ENCODE assay signal across 8 cellular contexts in genomic region chr5:40486437-40487270, GRCh38.
DNase-seq lines count a peak whose midpoint lies in the region; ATAC-seq lines count a peak whose summit lies in the region.

No MANE protein-coding gene starts in this region.

- peaks cover 65% of the 10 kb centered on the region for H3K4me1 Mint-ChIP-seq in activated naive CD8-positive, alpha-beta T cell (ENCODE audit: low read depth)

- no peaks in the 10 kb centered on the region for H3K9me3 Mint-ChIP-seq in activated naive CD8-positive, alpha-beta T cell (ENCODE audit: low read depth)

- H3K4me3 Mint-ChIP-seq in activated naive CD8-positive, alpha-beta T cell, result peak overlapping the region; percentile 44

- peaks cover 4% of the 10 kb centered on the region for H3K36me3 Mint-ChIP-seq in activated naive CD8-positive, alpha-beta T cell

- DNase-seq in SKM-1 treated with dmso at 0.1 percent for 144 hours (lab: John Stamatoyannopoulos, UW; ENCODE audit: unreplicated experiment), result peak; percentile 89
- DNase-seq in stimulated activated CD4-positive, alpha-beta T cell treated with anti-CD3 and anti-CD28 coated beads, Interleukin-15, amount 100 ng/mL, for 24 hours, result peak; percentile 70
- no peak for DNase-seq in NCI-H345 treated with DMSO at 0.1 percent for 48 hours (lab: John Stamatoyannopoulos, UW; ENCODE audit: unreplicated experiment)
- no peak for DNase-seq in NCI-H526 (lab: John Stamatoyannopoulos, UW)
- DNase-seq in left colon, result no peak

- peak overlapping the region; percentile 94 for H3K27ac Mint-ChIP-seq in activated naive CD8-positive, alpha-beta T cell

- H3K27me3 Mint-ChIP-seq in activated naive CD8-positive, alpha-beta T cell, result no peaks in the 10 kb centered on the region

- ATAC-seq in GM18870 (IDR thresholded peaks at IDR 0.05; ENCODE audit: unreplicated experiment) (peak; percentile 38), HG03060 (IDR thresholded peaks at IDR 0.05; ENCODE audit: low read depth, unreplicated experiment) (peak; percentile 43), left colon (no peak)

- intact Hi-C loops in left colon (cut with DNase I, micrococcal nuclease), result no loop called here

Comparison
In these comparisons a context has a peak if more than half of its experiments do, and no peak if none do; other contexts are left out.
1. DNase-seq: peak in SKM-1 treated with dmso at 0.1 percent for 144 hours (single experiment) and stimulated activated CD4-positive, alpha-beta T cell treated with anti-CD3 and anti-CD28 coated beads, Interleukin-15, amount 100 ng/mL, for 24 hours (single experiment); none in NCI-H345 treated with DMSO at 0.1 percent for 48 hours (single experiment), NCI-H526 (0 of 2) and left colon (0 of 2).